Comparison of ENCODE assay signal across 8 cellular contexts in genomic region chr19:42255766-42256750, GRCh38. TPM values are rescaled to one million over a fixed set of nuclear protein-coding genes. Genes with fewer than 3 reads are reported as not detected.
DNase-seq lines count a peak whose midpoint lies in the region; ATAC-seq, FAIRE-seq and TF ChIP-seq lines count a peak whose summit lies in the region.

No MANE protein-coding gene starts in this region.

- TF ChIP-seq CTCF in GM12865 (IDR thresholded peaks at IDR 0.05; ENCODE audit: insufficient read depth, low read depth, low read length, missing control alignments) (no peak), mesothelial cell of epicardium (IDR thresholded peaks at IDR 0.05; ENCODE audit: unreplicated experiment) (no peak), upper lobe of right lung (IDR thresholded peaks at IDR 0.05) (no peak)

- H3K4me1 Mint-ChIP-seq in mesothelial cell of epicardium, result peaks cover 29% of the 10 kb centered on the region

- peak overlapping the region; percentile 67 for H3K4me3 Mint-ChIP-seq in mesothelial cell of epicardium

- peak overlapping the region; percentile 97 for H3K27ac ChIP-seq in upper lobe of right lung

- H3K9me3 ChIP-seq in upper lobe of right lung, result no peaks in the 10 kb centered on the region

- H3K27me3 Mint-ChIP-seq in mesothelial cell of epicardium (ENCODE audit: low read depth), result no peaks in the 10 kb centered on the region

- no peak for ATAC-seq in upper lobe of right lung

- no peaks in the 10 kb centered on the region for H3K36me3 Mint-ChIP-seq in mesothelial cell of epicardium

- peak overlapping the region; percentile 95 for H3K27ac Mint-ChIP-seq in mesothelial cell of epicardium

- DNase-seq in ACHN (peak; percentile 67), GM12865 (ENCODE audit: low read depth) (no peak), SK-MEL-5 (ENCODE audit: low read depth, low spot score) (peak; percentile 91), mesothelial cell of epicardium (ENCODE audit: low spot score in 2 of 2, unreplicated experiment in 2 of 2) (peak in 1 of 2 experiments; percentile 54), upper lobe of right lung (peak; percentile 73), iPS-NIHi11 (ENCODE audit: low spot score) (no peak)
- no peak for DNase-seq in effector CD8-positive, alpha-beta T cell (lab: John Stamatoyannopoulos, UW)

- in situ Hi-C loops in ACHN (cut with HindIII; ENCODE audit: low pct_ligation_motif_present, low pct_unique_long_range_greater_than_20kb, low sequenced_read_pairs), result no loop called here
- in situ Hi-C loops in SK-MEL-5 (cut with HindIII; ENCODE audit: low pct_unique_long_range_greater_than_20kb, low sequenced_read_pairs), result no loop called here

- H3K4me3 ChIP-seq in GM12865 (ENCODE audit: low read depth, low read length) (peak overlapping the region; percentile 72), upper lobe of right lung (peak overlapping the region; percentile 98)

- peaks cover 30% of the 10 kb centered on the region for H3K4me1 ChIP-seq in upper lobe of right lung

- H3K27me3 ChIP-seq in upper lobe of right lung, result no peaks in the 10 kb centered on the region

- FAIRE-seq in endometrium (lab: Jason Lieb, UNC), result peak; percentile 12

- intact Hi-C loops in upper lobe of right lung (cut with DNase I), result no loop called here

- H3K36me3 ChIP-seq in upper lobe of right lung, result no peaks in the 10 kb centered on the region

- no peaks in the 10 kb centered on the region for H3K9me3 Mint-ChIP-seq in mesothelial cell of epicardium

RNA-seq across cellular contexts. Expression of gene ERF, which starts 1.1 kb away (rescaled TPM):
- total RNA-seq in SK-MEL-5 (2014; rRNA removed; shearing (Covaris generic)), result 25.5 and 32.7 TPM in 2 replicates
- polyA plus RNA-seq in SK-MEL-5 (2015; cell fraction: cytosol; rRNA removed), result 54.7 and 70.1 TPM in 2 replicates
- polyA plus RNA-seq in SK-MEL-5 (2015; cell fraction: nucleus; rRNA removed), result 72.6 and 77.6 TPM in 2 replicates
- total RNA-seq in mesothelial cell of epicardium, result 90.4 to 106 TPM (median 92.1 TPM) in 3 replicates
- 53.9 TPM for total RNA-seq in upper lobe of right lung

RNA-seq across cellular contexts. Expression of gene CIC, which starts 13.0 kb away (rescaled TPM):
- 5.2 and 11.3 TPM in 2 replicates for total RNA-seq in SK-MEL-5 (2014; rRNA removed; shearing (Covaris generic))
- 45.4 and 60.9 TPM in 2 replicates for polyA plus RNA-seq in SK-MEL-5 (2015; cell fraction: cytosol; rRNA removed)
- 36.8 and 45.9 TPM in 2 replicates for polyA plus RNA-seq in SK-MEL-5 (2015; cell fraction: nucleus; rRNA removed)
- total RNA-seq in mesothelial cell of epicardium (84.0 to 90.9 TPM (median 90.8 TPM) in 3 replicates), upper lobe of right lung (76.7 TPM)

RNA-seq across cellular contexts. Expression of gene GSK3A, which starts 13.7 kb away (rescaled TPM):
- 18.7 and 19.0 TPM in 2 replicates for total RNA-seq in SK-MEL-5 (2014; rRNA removed; shearing (Covaris generic))
- 78.8 and 95.5 TPM in 2 replicates for polyA plus RNA-seq in SK-MEL-5 (2015; cell fraction: cytosol; rRNA removed)
- 30.7 and 59.6 TPM in 2 replicates for polyA plus RNA-seq in SK-MEL-5 (2015; cell fraction: nucleus; rRNA removed)
- 42.9 to 45.5 TPM (median 44.6 TPM) in 3 replicates for total RNA-seq in mesothelial cell of epicardium
- 38.7 TPM for total RNA-seq in upper lobe of right lung

RNA-seq across cellular contexts. Expression of gene ZNF526, which starts 35.9 kb away (rescaled TPM):
- total RNA-seq in SK-MEL-5 (2014; rRNA removed; shearing (Covaris generic)), result 6.8 and 8.9 TPM in 2 replicates
- 7.1 TPM in 2 replicates for polyA plus RNA-seq in SK-MEL-5 (2015; cell fraction: cytosol; rRNA removed)
- polyA plus RNA-seq in SK-MEL-5 (2015; cell fraction: nucleus; rRNA removed), result 5.5 and 8.1 TPM in 2 replicates
- total RNA-seq in mesothelial cell of epicardium (12.3 to 13.4 TPM (median 13.3 TPM) in 3 replicates), upper lobe of right lung (9.6 TPM)

RNA-seq across cellular contexts. Expression of gene DEDD2, which starts 38.6 kb away (rescaled TPM):
- 19.5 and 23.9 TPM in 2 replicates for total RNA-seq in SK-MEL-5 (2014; rRNA removed; shearing (Covaris generic))
- polyA plus RNA-seq in SK-MEL-5 (2015; cell fraction: cytosol; rRNA removed), result 20.8 and 22.6 TPM in 2 replicates
- polyA plus RNA-seq in SK-MEL-5 (2015; cell fraction: nucleus; rRNA removed), result 16.3 and 22.0 TPM in 2 replicates
- total RNA-seq in mesothelial cell of epicardium, result 21.3 to 24.0 TPM (median 23.7 TPM) in 3 replicates
- total RNA-seq in upper lobe of right lung, result 25.1 TPM

Comparison
In these comparisons a context has a peak if more than half of its experiments do, and no peak if none do; other contexts are left out.
1. DNase-seq: peak in ACHN (single experiment), SK-MEL-5 (single experiment) and upper lobe of right lung (single experiment); none in GM12865 (single experiment), iPS-NIHi11 (single experiment) and effector CD8-positive, alpha-beta T cell (single experiment).